ENCODE assay signal across 18 cellular contexts in the genomic region with DNA sequence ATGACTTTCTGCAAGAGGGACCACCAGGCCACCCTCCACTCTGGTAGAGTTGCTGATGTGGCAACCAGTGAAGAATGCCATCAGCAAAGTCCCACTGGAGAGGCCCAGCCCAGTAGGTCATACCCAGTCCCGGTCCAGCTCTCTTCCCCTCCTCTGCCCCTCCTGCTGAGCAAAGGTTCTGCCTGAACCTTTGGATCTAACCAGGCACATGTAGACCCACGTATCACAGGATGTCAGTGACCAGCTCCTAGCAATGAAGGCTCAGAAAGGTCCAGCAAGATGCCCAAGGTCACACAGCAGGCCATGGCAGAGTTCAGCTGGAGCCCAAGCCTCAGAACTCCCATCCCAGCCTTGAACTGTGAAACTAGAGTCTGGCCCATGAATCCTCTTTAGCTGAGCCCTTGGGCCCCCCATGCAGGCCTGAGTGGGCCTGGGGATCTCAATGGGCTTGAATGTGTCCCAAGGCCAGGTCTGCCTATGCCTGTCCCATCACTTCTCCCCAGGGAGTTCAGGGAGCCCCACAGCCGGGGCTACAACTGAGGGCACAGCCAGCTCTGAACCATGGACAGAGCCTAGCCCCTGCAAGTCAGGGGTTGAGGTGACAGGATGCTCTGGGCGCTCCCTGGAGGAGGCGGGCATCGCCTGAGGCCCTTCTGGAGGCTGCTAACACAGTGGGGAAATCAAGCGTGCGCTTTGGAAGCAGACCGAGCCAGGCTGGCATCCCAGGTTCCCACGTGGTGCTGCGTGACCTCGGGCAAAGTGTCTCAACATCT. TPM values are rescaled to one million over a fixed set of nuclear protein-coding genes. Genes with fewer than 3 reads are reported as not detected.
DNase-seq lines count a peak whose midpoint lies in the region; ATAC-seq and TF ChIP-seq lines count a peak whose summit lies in the region.
"Had no signal": no experiment of that assay in that cellular context is flagged by ENCODE, and none has a peak within 500 bp of the region (broad histone marks: within the 10 kb centered on the region; RNA-seq: fewer than 3 reads in every experiment).

No MANE protein-coding gene starts in this region.

- H3K36me3 ChIP-seq in H7 (replicated peaks; ENCODE audit: control insufficient read depth, insufficient read depth, low read length) = no peaks in the 10 kb centered on the region
- no peaks in the 10 kb centered on the region for H3K36me3 ChIP-seq in neuronal stem cell (replicated peaks in 1 of 2; ENCODE audit: control insufficient read depth in 2 of 2, insufficient read depth in 2 of 2, low read length in 2 of 2)

- H3K14ac ChIP-seq in neuronal stem cell (ENCODE audit: low read length) = peak overlapping the region; percentile 21

- no CpG with 5 or more reads among the region's 12 CpGs for WGBS in neuronal stem cell (ENCODE audit: extremely low coverage in 2 of 2, insufficient read length in 2 of 2, insufficient replicate concordance in 1 of 2), 2 donors

- no peak overlapping the region for H3K4me2 ChIP-seq in neuronal stem cell (ENCODE audit: insufficient read depth, low read length, poor library complexity, severe bottlenecking)

- peaks cover 20% of the 10 kb centered on the region for H3K4me1 Mint-ChIP-seq in activated T-cell treated with anti-CD3 and anti-CD28 coated beads, Interleukin-2, amount 50 U/mL, for 24 hours (ENCODE audit: low read depth)
- peaks cover 29% of the 10 kb centered on the region for H3K4me1 Mint-ChIP-seq in activated CD4-positive, alpha-beta T cell treated with anti-CD3 and anti-CD28 coated beads, Interleukin-2, amount 10 ng/mL, durations not matched to agents 7 days and 5 days
- H3K4me1 Mint-ChIP-seq in stimulated activated effector memory CD8-positive, alpha-beta T cell treated with anti-CD3 and anti-CD28 coated beads, Interleukin-12 subunit alpha, Interleukin-12 subunit beta, amount 100 ng/mL, for 72 hours = peaks cover 18% of the 10 kb centered on the region

- H3K27ac Mint-ChIP-seq in activated T-cell treated with anti-CD3 and anti-CD28 coated beads, Interleukin-2, amount 50 U/mL, for 24 hours = no peak overlapping the region
- H3K27ac Mint-ChIP-seq in activated CD4-positive, alpha-beta T cell treated with anti-CD3 and anti-CD28 coated beads, Interleukin-2, amount 10 ng/mL, durations not matched to agents 7 days and 5 days = no peak overlapping the region
- no peak overlapping the region for H3K27ac Mint-ChIP-seq in stimulated activated effector memory CD8-positive, alpha-beta T cell treated with anti-CD3 and anti-CD28 coated beads, Interleukin-12 subunit alpha, Interleukin-12 subunit beta, amount 100 ng/mL, for 72 hours

- H3K36me3 Mint-ChIP-seq in activated T-cell treated with anti-CD3 and anti-CD28 coated beads, Interleukin-2, amount 50 U/mL, for 24 hours (ENCODE audit: low read depth) = no peaks in the 10 kb centered on the region
- H3K36me3 Mint-ChIP-seq in activated CD4-positive, alpha-beta T cell treated with anti-CD3 and anti-CD28 coated beads, Interleukin-2, amount 10 ng/mL, durations not matched to agents 7 days and 5 days (ENCODE audit: low read depth) = peaks cover 7% of the 10 kb centered on the region
- H3K36me3 Mint-ChIP-seq in stimulated activated effector memory CD8-positive, alpha-beta T cell treated with anti-CD3 and anti-CD28 coated beads, Interleukin-12 subunit alpha, Interleukin-12 subunit beta, amount 100 ng/mL, for 72 hours = no peaks in the 10 kb centered on the region

- no peak overlapping the region for H3K23ac ChIP-seq in neuronal stem cell (ENCODE audit: low read depth, low read length, poor library complexity)

- no peak overlapping the region for H3K9ac ChIP-seq in neuronal stem cell (ENCODE audit: low read depth, low read length, poor library complexity)

- H3K4me1 ChIP-seq in foreskin keratinocyte (peaks cover 11% of the 10 kb centered on the region), neuronal stem cell (ENCODE audit: control insufficient read depth in 2 of 2, insufficient read depth in 1 of 2, low read depth in 1 of 2, low read length in 2 of 2) (peaks cover 11 to 13% of the 10 kb centered on the region in 2 donors)

- peak overlapping the region; percentile 37 for H2AK5ac ChIP-seq in neuronal stem cell (ENCODE audit: low read depth, low read length)

- DNase-seq in H7 = peak; percentile 27
- DNase-seq in RPMI7951 (ENCODE audit: low read depth) = peak; percentile 70
- no peak for DNase-seq in foreskin keratinocyte
- DNase-seq in neuronal stem cell (ENCODE audit: low spot score) = no peak
- DNase-seq in activated T-cell treated with anti-CD3 and anti-CD28 coated beads, Interleukin-2, amount 50 U/mL, for 24 hours = no peak
- no peak for DNase-seq in activated CD4-positive, alpha-beta T cell treated with anti-CD3 and anti-CD28 coated beads, Interleukin-2, amount 10 ng/mL, durations not matched to agents 7 days and 5 days
- DNase-seq in stimulated activated effector memory CD8-positive, alpha-beta T cell treated with anti-CD3 and anti-CD28 coated beads, Interleukin-12 subunit alpha, Interleukin-12 subunit beta, amount 100 ng/mL, for 72 hours (ENCODE audit: low spot score in 2 of 2) = no peak
- DNase-seq: C1 segment of cervical spinal cord, HCEC 1CT, NCI-H1092 treated with DMSO at 0.1 percent for 48 hours, NCI-H146, NCI-H2081 treated with DMSO at 0.1 percent for 48 hours, NCI-H748 treated with DMSO at 0.1 percent for 48 hours, SHP77 treated with DMSO at 0.1 percent for 48 hours had no signal

- H3K4me3 Mint-ChIP-seq in activated T-cell treated with anti-CD3 and anti-CD28 coated beads, Interleukin-2, amount 50 U/mL, for 24 hours = no peak overlapping the region
- no peak overlapping the region for H3K4me3 Mint-ChIP-seq in activated CD4-positive, alpha-beta T cell treated with anti-CD3 and anti-CD28 coated beads, Interleukin-2, amount 10 ng/mL, durations not matched to agents 7 days and 5 days
- no peak overlapping the region for H3K4me3 Mint-ChIP-seq in stimulated activated effector memory CD8-positive, alpha-beta T cell treated with anti-CD3 and anti-CD28 coated beads, Interleukin-12 subunit alpha, Interleukin-12 subunit beta, amount 100 ng/mL, for 72 hours

- H3K27me3 ChIP-seq in H7 (ENCODE audit: control insufficient read depth, insufficient read depth, low read length) = no peaks in the 10 kb centered on the region
- no peaks in the 10 kb centered on the region for H3K27me3 ChIP-seq in foreskin keratinocyte
- H3K27me3 ChIP-seq in neuronal stem cell (ENCODE audit: control insufficient read depth in 3 of 3, insufficient read depth in 3 of 3, low read depth in 1 of 3, low read length in 3 of 3) = peaks cover 0 to 2% (median 2%) of the 10 kb centered on the region in 3 experiments

- no peak overlapping the region for H4K91ac ChIP-seq in neuronal stem cell (ENCODE audit: low read depth, low read length, poor library complexity)

- H3K9me3 Mint-ChIP-seq in activated T-cell treated with anti-CD3 and anti-CD28 coated beads, Interleukin-2, amount 50 U/mL, for 24 hours = peaks cover 6% of the 10 kb centered on the region
- H3K9me3 Mint-ChIP-seq in activated CD4-positive, alpha-beta T cell treated with anti-CD3 and anti-CD28 coated beads, Interleukin-2, amount 10 ng/mL, durations not matched to agents 7 days and 5 days = peaks cover 8% of the 10 kb centered on the region
- H3K9me3 Mint-ChIP-seq in stimulated activated effector memory CD8-positive, alpha-beta T cell treated with anti-CD3 and anti-CD28 coated beads, Interleukin-12 subunit alpha, Interleukin-12 subunit beta, amount 100 ng/mL, for 72 hours = peaks cover 4% of the 10 kb centered on the region

- H2BK15ac ChIP-seq in neuronal stem cell (ENCODE audit: low read length) = peak overlapping the region; percentile 58

- peak overlapping the region; percentile 72 for H2BK120ac ChIP-seq in neuronal stem cell (ENCODE audit: low read depth, low read length)

- H3K4me3 ChIP-seq in H7 (ENCODE audit: insufficient read depth, low read depth, low read length) = no peak overlapping the region
- H3K4me3 ChIP-seq in neuronal stem cell (ENCODE audit: low read length in 2 of 2) = no peak overlapping the region
- H3K4me3 ChIP-seq: K562 had no signal

- H4K8ac ChIP-seq in neuronal stem cell (ENCODE audit: low read depth, low read length) = no peak overlapping the region

- H2AFZ ChIP-seq in neuronal stem cell (ENCODE audit: low read length) = no peak overlapping the region

- peaks cover 27% of the 10 kb centered on the region for H3K27me3 Mint-ChIP-seq in activated T-cell treated with anti-CD3 and anti-CD28 coated beads, Interleukin-2, amount 50 U/mL, for 24 hours
- peaks cover 22% of the 10 kb centered on the region for H3K27me3 Mint-ChIP-seq in activated CD4-positive, alpha-beta T cell treated with anti-CD3 and anti-CD28 coated beads, Interleukin-2, amount 10 ng/mL, durations not matched to agents 7 days and 5 days

- CTCF ChIA-PET in activated CD4-positive, alpha-beta T cell treated with anti-CD3 and anti-CD28 coated beads, Interleukin-2, amount 10 ng/mL, durations not matched to agents 7 days and 5 days (lab: Charles Lee) = interaction anchor here (0.8 kb wide), 1 partner anchor 58 kb away, joined by 3 read pairs; no protein-coding TSS in a partner anchor

- peak overlapping the region; percentile 32 for H3K18ac ChIP-seq in neuronal stem cell (ENCODE audit: low read length)

- POLR2A ChIA-PET in activated CD4-positive, alpha-beta T cell treated with anti-CD3 and anti-CD28 coated beads, Interleukin-2, amount 10 ng/mL, durations not matched to agents 7 days and 5 days (lab: Charles Lee) = no interaction called here

- TF ChIP-seq CTCF in foreskin keratinocyte (conservative IDR thresholded peaks at IDR 0.05) = no peak

- no peaks in the 10 kb centered on the region for H3K79me1 ChIP-seq in neuronal stem cell (ENCODE audit: low read depth, low read length)

- H3K27ac ChIP-seq in foreskin keratinocyte (no peak overlapping the region), neuronal stem cell (replicated peaks; ENCODE audit: low read length) (no peak overlapping the region)

- no peaks in the 10 kb centered on the region for H3K9me3 ChIP-seq in neuronal stem cell (replicated peaks in 1 of 2; ENCODE audit: control insufficient read depth in 2 of 2, insufficient read depth in 1 of 2, low read depth in 1 of 2, low read length in 2 of 2)

- no peak overlapping the region for H3K4ac ChIP-seq in neuronal stem cell (ENCODE audit: low read length)

- no peak overlapping the region for H2BK12ac ChIP-seq in neuronal stem cell (ENCODE audit: low read length)

- H2BK5ac ChIP-seq in neuronal stem cell (ENCODE audit: low read length) = no peak overlapping the region

- ATAC-seq in foreskin keratinocyte = peak; percentile 16
- ATAC-seq in stimulated activated effector memory CD8-positive, alpha-beta T cell treated with anti-CD3 and anti-CD28 coated beads, Interleukin-12 subunit alpha, Interleukin-12 subunit beta, amount 100 ng/mL, for 72 hours = no peak
- ATAC-seq in HG03521 (IDR thresholded peaks at IDR 0.05; ENCODE audit: unreplicated experiment) = no peak
- ATAC-seq: K562 had no signal

RNA-seq across cellular contexts. Expression of a gene that starts 21.4 kb away (rescaled TPM):
- total RNA-seq in H7 (2014; rRNA removed; shearing (Covaris generic)) = 0.07 and 0.45 TPM in 2 replicates
- 1.9 and 2.4 TPM in 2 replicates for total RNA-seq in RPMI7951 (2014; rRNA removed; shearing (Covaris generic))
- total RNA-seq in foreskin keratinocyte = 0.42 and 0.75 TPM in 2 replicates
- 0.30 and 0.43 TPM in 2 replicates for polyA plus RNA-seq in foreskin keratinocyte
- 0.18 TPM for polyA plus RNA-seq in neuronal stem cell (2013, experiment 1 of 2)
- polyA plus RNA-seq in neuronal stem cell (2013, experiment 2 of 2) = 0.11 TPM
- total RNA-seq in activated CD4-positive, alpha-beta T cell treated with anti-CD3 and anti-CD28 coated beads, Interleukin-2, amount 10 ng/mL, durations not matched to agents 7 days and 5 days = not detected
- total RNA-seq: K562, NCI-H460, OCI-LY7 had no signal
- polyA plus RNA-seq: K562 had no signal

Comparison
In these comparisons a context has a peak if more than half of its experiments do, and no peak if none do; other contexts are left out.
1. DNase-seq: peak in H7 (single experiment) and RPMI7951 (single experiment); none in foreskin keratinocyte (0 of 2), neuronal stem cell (single experiment), activated T-cell treated with anti-CD3 and anti-CD28 coated beads, Interleukin-2, amount 50 U/mL, for 24 hours (single experiment), activated CD4-positive, alpha-beta T cell treated with anti-CD3 and anti-CD28 coated beads, Interleukin-2, amount 10 ng/mL, durations not matched to agents 7 days and 5 days (single experiment) and stimulated activated effector memory CD8-positive, alpha-beta T cell treated with anti-CD3 and anti-CD28 coated beads, Interleukin-12 subunit alpha, Interleukin-12 subunit beta, amount 100 ng/mL, for 72 hours (0 of 2).